In the genomic region with DNA sequence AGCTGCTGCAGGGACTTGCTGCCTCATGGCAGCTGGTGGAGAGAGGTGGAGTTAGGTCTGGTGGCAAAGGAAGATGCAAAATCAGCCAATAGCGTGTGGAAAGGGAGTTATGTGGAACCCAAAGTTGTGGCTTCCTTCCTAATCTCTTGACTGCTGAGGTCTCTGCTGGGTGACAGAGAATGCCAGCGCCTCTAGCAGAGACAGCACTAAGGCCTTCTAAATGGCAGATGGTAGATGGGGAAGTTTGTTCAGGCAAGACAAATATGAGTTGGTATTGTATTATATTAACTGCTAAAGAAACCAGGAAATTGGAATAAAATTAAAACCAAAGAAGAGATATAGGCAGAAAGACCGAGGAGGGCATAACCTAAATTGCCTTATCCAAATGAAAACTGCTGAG, we compare ENCODE assay signal across 18 cellular contexts.
"Had no signal": no experiment of that assay in that cellular context is flagged by ENCODE, and none has a peak within 500 bp of the region (broad histone marks: within the 10 kb centered on the region; RNA-seq: fewer than 3 reads in every experiment).

No MANE protein-coding gene starts in this region.

- H3K36me3 ChIP-seq: esophagus muscularis mucosa, gastroesophageal sphincter, ovary, suprapubic skin, thyroid gland, upper lobe of left lung, uterus had no signal

- ATAC-seq: effector memory CD8-positive, alpha-beta T cell; gastroesophageal sphincter; naive thymus-derived CD8-positive, alpha-beta T cell; right cardiac atrium; stimulated activated naive CD8-positive, alpha-beta T cell treated with anti-CD3 and anti-CD28 coated beads, Interleukin-15, Interleukin-2, amounts not matched to agents 100 U/mL and 50 U/mL, for 24 hours had no signal

- H3K27ac ChIP-seq: epithelial cell of prostate, esophagus muscularis mucosa, gastroesophageal sphincter, ovary, suprapubic skin, thyroid gland, upper lobe of left lung, uterus had no signal

- H3K27me3 Mint-ChIP-seq: dendritic cell treated with granulocyte-macrophage colony-stimulating factor and Interleukin-4, amounts not matched to agents 40 ng/mL and 50 ng/mL, for 4 days; effector memory CD8-positive, alpha-beta T cell had no signal

- H3K27ac Mint-ChIP-seq: dendritic cell treated with granulocyte-macrophage colony-stimulating factor and Interleukin-4, amounts not matched to agents 40 ng/mL and 50 ng/mL, for 4 days; effector memory CD8-positive, alpha-beta T cell; immature natural killer cell; naive thymus-derived CD8-positive, alpha-beta T cell had no signal

- H3K4me1 Mint-ChIP-seq: immature natural killer cell; naive thymus-derived CD8-positive, alpha-beta T cell; neural crest cell had no signal

- H3K4me3 ChIP-seq: esophagus muscularis mucosa, gastroesophageal sphincter, ovary, smooth muscle cell, suprapubic skin, thyroid gland, upper lobe of left lung, uterus had no signal

- H3K9me3 ChIP-seq: ovary, suprapubic skin, thyroid gland, upper lobe of left lung, uterus had no signal

- H3K36me3 Mint-ChIP-seq: immature natural killer cell; naive thymus-derived CD8-positive, alpha-beta T cell had no signal

- DNase-seq: effector memory CD8-positive, alpha-beta T cell; immature natural killer cell; mesendoderm; naive thymus-derived CD8-positive, alpha-beta T cell; ovary; right cardiac atrium; stimulated activated CD4-positive, alpha-beta T cell treated with anti-CD3 and anti-CD28 coated beads, Interleukin-2, amount 100 ng/mL, for 48 hours; stimulated activated naive CD8-positive, alpha-beta T cell treated with anti-CD3 and anti-CD28 coated beads, Interleukin-15, Interleukin-2, amounts not matched to agents 100 U/mL and 50 U/mL, for 24 hours; thyroid gland; upper lobe of left lung; uterus had no signal

- H3K4me3 Mint-ChIP-seq: dendritic cell treated with granulocyte-macrophage colony-stimulating factor and Interleukin-4, amounts not matched to agents 40 ng/mL and 50 ng/mL, for 4 days; effector memory CD8-positive, alpha-beta T cell; immature natural killer cell; naive thymus-derived CD8-positive, alpha-beta T cell; neural crest cell had no signal

- H3K27me3 ChIP-seq: esophagus muscularis mucosa, gastroesophageal sphincter, ovary, suprapubic skin, thyroid gland, upper lobe of left lung, uterus had no signal

- H3K9me3 Mint-ChIP-seq: dendritic cell treated with granulocyte-macrophage colony-stimulating factor and Interleukin-4, amounts not matched to agents 40 ng/mL and 50 ng/mL, for 4 days had no signal

- H3K4me1 ChIP-seq: esophagus muscularis mucosa, gastroesophageal sphincter, suprapubic skin, upper lobe of left lung, uterus had no signal
